ENCODE assay signal across 22 cellular contexts in genomic region chr5:43699910-43700309, GRCh38.
"Had no signal": no experiment of that assay in that cellular context is flagged by ENCODE, and none has a peak within 500 bp of the region (broad histone marks: within the 10 kb centered on the region; RNA-seq: fewer than 3 reads in every experiment).

No MANE protein-coding gene starts in this region.

- H3K27me3 Mint-ChIP-seq: activated naive CD4-positive, alpha-beta T cell treated with anti-CD3 and anti-CD28 coated beads, Interleukin-2, amount 10 ng/mL, durations not matched to agents 7 days and 5 days; activated naive CD8-positive, alpha-beta T cell treated with anti-CD3 and anti-CD28 coated beads, Interleukin-2, amount 50 U/mL, for 24 hours; effector memory CD8-positive, alpha-beta T cell had no signal

- H3K9me3 ChIP-seq: esophagus squamous epithelium, prostate gland, thoracic aorta, upper lobe of right lung had no signal

- H3K27ac Mint-ChIP-seq: activated naive CD4-positive, alpha-beta T cell treated with anti-CD3 and anti-CD28 coated beads, Interleukin-2, amount 10 ng/mL, durations not matched to agents 7 days and 5 days; activated naive CD8-positive, alpha-beta T cell treated with anti-CD3 and anti-CD28 coated beads, Interleukin-2, amount 50 U/mL, for 24 hours; effector memory CD8-positive, alpha-beta T cell had no signal

- H3K4me3 Mint-ChIP-seq: activated naive CD4-positive, alpha-beta T cell treated with anti-CD3 and anti-CD28 coated beads, Interleukin-2, amount 10 ng/mL, durations not matched to agents 7 days and 5 days; activated naive CD8-positive, alpha-beta T cell treated with anti-CD3 and anti-CD28 coated beads, Interleukin-2, amount 50 U/mL, for 24 hours; effector memory CD8-positive, alpha-beta T cell; neural crest cell had no signal

- H3K4me1 Mint-ChIP-seq: activated naive CD4-positive, alpha-beta T cell treated with anti-CD3 and anti-CD28 coated beads, Interleukin-2, amount 10 ng/mL, durations not matched to agents 7 days and 5 days; activated naive CD8-positive, alpha-beta T cell treated with anti-CD3 and anti-CD28 coated beads, Interleukin-2, amount 50 U/mL, for 24 hours; neural crest cell had no signal

- H3K27ac ChIP-seq: esophagus squamous epithelium, thoracic aorta, upper lobe of right lung had no signal

- FAIRE-seq: islet of Langerhans had no signal

- H3K4me3 ChIP-seq: esophagus squamous epithelium, prostate gland, smooth muscle cell, stomach, thoracic aorta, upper lobe of right lung had no signal

- H3K36me3 ChIP-seq: prostate gland had no signal

- DNase-seq: activated CD4-positive, alpha-beta T cell treated with anti-CD3 and anti-CD28 coated beads, Interleukin-2, amount 50 U/mL, for 1 hour; activated CD8-positive, alpha-beta memory T cell treated with anti-CD3 and anti-CD28 coated beads, Interleukin-2, amount 50 U/mL, for 48 hours; activated effector memory CD4-positive, alpha-beta T cell treated with Interleukin-2 at 50 U/mL for 16 hours; activated naive CD4-positive, alpha-beta T cell treated with anti-CD3 and anti-CD28 coated beads, Interleukin-2, amount 10 ng/mL, durations not matched to agents 7 days and 5 days; activated naive CD8-positive, alpha-beta T cell treated with anti-CD3 and anti-CD28 coated beads, Interleukin-2, amount 50 U/mL, for 24 hours; activated T-cell treated with anti-CD3 and anti-CD28 coated beads, Interleukin-2, amount 50 U/mL, for 48 hours; anterior cingulate cortex; effector memory CD8-positive, alpha-beta T cell; esophagus squamous epithelium; hippocampal formation; left colon; mammary epithelial cell; stimulated activated CD4-positive, alpha-beta T cell treated with anti-CD3 and anti-CD28 coated beads, Interleukin-4, amount 100 ng/mL, for 1 hour; stomach; upper lobe of right lung had no signal

- ATAC-seq: activated CD4-positive, CD25-positive, alpha-beta regulatory T cell treated with anti-CD3 and anti-CD28 coated beads, Interleukin-2, amount 50 U/mL, for 24 hours; activated naive CD8-positive, alpha-beta T cell treated with anti-CD3 and anti-CD28 coated beads, Interleukin-2, amount 50 U/mL, for 24 hours; effector memory CD8-positive, alpha-beta T cell; left colon; sciatic nerve; upper lobe of right lung had no signal

- H3K4me1 ChIP-seq: esophagus squamous epithelium, prostate gland, upper lobe of right lung had no signal

- H3K27me3 ChIP-seq: esophagus squamous epithelium, stomach, upper lobe of right lung had no signal
